ENCODE assay signal across 12 cellular contexts in genomic region chr1:50343323-50343722, GRCh38.
"Had no signal": no experiment of that assay in that cellular context is flagged by ENCODE, and none has a peak within 500 bp of the region (broad histone marks: within the 10 kb centered on the region; RNA-seq: fewer than 3 reads in every experiment).

No MANE protein-coding gene starts in this region.

- H3K4me1 ChIP-seq: heart left ventricle had no signal

- H3K4me3 ChIP-seq: heart left ventricle, thoracic aorta had no signal

- H3K27ac ChIP-seq: epithelial cell of prostate, heart left ventricle, thoracic aorta had no signal

- H3K9me3 ChIP-seq: thoracic aorta had no signal

- H3K36me3 ChIP-seq: heart left ventricle, thoracic aorta had no signal

- DNase-seq: activated CD4-positive, CD25-positive, alpha-beta regulatory T cell treated with anti-CD3 and anti-CD28 coated beads, Interleukin-2, amount 50 U/mL, for 72 hours; activated naive CD4-positive, alpha-beta T cell treated with Interleukin-2 at 50 U/mL for 16 hours; activated T-cell treated with anti-CD3 and anti-CD28 coated beads for 4 hours; anterior cingulate cortex; effector memory CD4-positive, alpha-beta T cell; heart left ventricle; immature natural killer cell; stimulated activated CD4-positive, alpha-beta T cell treated with anti-CD3 and anti-CD28 coated beads, Interleukin-12 subunit alpha, Interleukin-12 subunit beta, amount 100 ng/mL, for 4 hours had no signal

- ATAC-seq: heart left ventricle; natural killer cell treated with Interleukin-12 subunit alpha and Interleukin-12 subunit beta and Interleukin-15 and Interleukin-18, amount 100 ng/mL, for 72 hours; stimulated activated effector memory CD8-positive, alpha-beta T cell treated with anti-CD3 and anti-CD28 coated beads, Interleukin-12 subunit alpha, Interleukin-12 subunit beta, amount 100 ng/mL, for 72 hours had no signal
